6 cellular contexts compared by ENCODE assay signal in the genomic region with DNA sequence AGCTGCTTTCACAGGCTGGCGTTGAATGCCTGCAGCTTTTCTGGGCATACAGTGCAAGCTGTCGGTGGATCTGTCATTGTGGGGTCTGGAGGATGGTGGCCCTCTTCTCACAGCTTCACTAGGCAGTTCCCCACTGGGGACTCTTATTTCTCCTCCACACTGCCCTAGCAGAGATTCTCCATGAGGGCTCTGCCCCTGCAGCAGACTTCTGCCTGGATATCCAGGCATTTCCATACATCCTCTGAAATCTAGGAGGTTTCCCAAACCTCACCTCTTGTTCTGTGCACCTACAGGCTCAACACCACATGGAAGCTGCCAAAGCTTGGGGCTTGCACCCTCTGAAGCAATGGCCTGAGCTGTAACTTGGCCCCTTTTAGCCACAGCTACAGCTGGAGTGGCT. TPM values are rescaled to one million over a fixed set of nuclear protein-coding genes. Genes with fewer than 3 reads are reported as not detected.
DNase-seq lines count a peak whose midpoint lies in the region; ATAC-seq, FAIRE-seq and TF ChIP-seq lines count a peak whose summit lies in the region.
"Not testable (repeated sequence)": the region's sequence is repeated elsewhere in the genome, so short reads cannot be mapped to it uniquely, and the experiment has no call there.
"Had no signal": no experiment of that assay in that cellular context is flagged by ENCODE, and none has a peak within 500 bp of the region (broad histone marks: within the 10 kb centered on the region; RNA-seq: fewer than 3 reads in every experiment).

No MANE protein-coding gene starts in this region.

- peaks cover 39% of the 10 kb centered on the region for H3K9me3 Mint-ChIP-seq in activated CD4-positive, alpha-beta T cell treated with anti-CD3 and anti-CD28 coated beads, Interleukin-2, amount 10 ng/mL, durations not matched to agents 24 days and 14 days
- peaks cover 57% of the 10 kb centered on the region for H3K9me3 Mint-ChIP-seq in endodermal cell

- CTCF ChIA-PET in K562 (lab: Yijun Ruan, JAX; ENCODE audit: low intra/inter-chr PET ratio), result not testable (repeated sequence)

- not testable (repeated sequence) for H3K27me3 ChIP-seq in BLaER1; K562 (ENCODE audit: control insufficient read depth in 2 of 2, insufficient read depth in 2 of 2, low read length in 2 of 2); endodermal cell (ENCODE audit: control insufficient read depth, insufficient read depth, low read length, poor library complexity, severe bottlenecking)

- H3K9me3 ChIP-seq in BLaER1, result peaks cover 62% of the 10 kb centered on the region
- not testable (repeated sequence) for H3K9me3 ChIP-seq in K562 (replicated peaks; ENCODE audit: control insufficient read depth, insufficient read depth, low read depth, low read length)
- peaks cover 90% of the 10 kb centered on the region for H3K9me3 ChIP-seq in endodermal cell (ENCODE audit: control insufficient read depth, low read length)

- H2AFZ ChIP-seq in K562 (ENCODE audit: low read depth, low read length), result not testable (repeated sequence)

- peaks cover 13% of the 10 kb centered on the region for H3K36me3 Mint-ChIP-seq in activated CD4-positive, alpha-beta T cell treated with anti-CD3 and anti-CD28 coated beads, Interleukin-2, amount 10 ng/mL, durations not matched to agents 24 days and 14 days (ENCODE audit: low read depth)
- peaks cover 63% of the 10 kb centered on the region for H3K36me3 Mint-ChIP-seq in endodermal cell (ENCODE audit: low read depth)

- not testable (repeated sequence) for H3K4me1 Mint-ChIP-seq in activated CD4-positive, alpha-beta T cell treated with anti-CD3 and anti-CD28 coated beads, Interleukin-2, amount 10 ng/mL, durations not matched to agents 24 days and 14 days
- H3K4me1 Mint-ChIP-seq in endodermal cell, result peaks cover 13% of the 10 kb centered on the region

- H3K79me2 ChIP-seq in K562 (ENCODE audit: control insufficient read depth, insufficient read depth, low read length), result not testable (repeated sequence)

- 68% methylated on average over 2 of the region's 2 CpGs for WGBS in K562 (ENCODE audit: insufficient coverage, low coverage, missing lambda C conversion rate)
- 91 to 100% methylated on average over 2 of the region's 2 CpGs for WGBS in endodermal cell (ENCODE audit: insufficient coverage in 1 of 2, insufficient read length in 1 of 2), 2 experiments

- peaks cover 23% of the 10 kb centered on the region; the same call in 1 of the 2 replicates for H3K36me3 ChIP-seq in BLaER1
- H3K36me3 ChIP-seq in K562 (ENCODE audit: control insufficient read depth, insufficient read depth, low read length), result not testable (repeated sequence)
- H3K36me3 ChIP-seq in endodermal cell (ENCODE audit: control insufficient read depth, insufficient read depth, low read length), result peaks cover 91% of the 10 kb centered on the region

- POLR2A ChIA-PET in K562 (lab: Yijun Ruan, JAX), result interaction anchor here (0.9 kb wide), 1 partner anchor 9 kb away, joined by 4 read pairs; no protein-coding TSS in a partner anchor

- H3K27ac Mint-ChIP-seq in activated CD4-positive, alpha-beta T cell treated with anti-CD3 and anti-CD28 coated beads, Interleukin-2, amount 10 ng/mL, durations not matched to agents 24 days and 14 days; endodermal cell: not testable (repeated sequence)

- not testable (repeated sequence) for H3K4me2 ChIP-seq in BLaER1; K562 (ENCODE audit: insufficient read depth, low read length)

- not testable (repeated sequence) for BruUV-seq in K562 (replicated peaks; lab: Mats Ljungman, UMichigan)

- H3K4me3 ChIP-seq in BLaER1 (peak overlapping the region; percentile 19; the same call in 1 of the 2 replicates), endodermal cell (ENCODE audit: low read length) (peak overlapping the region; percentile 61)
- not testable (repeated sequence) for H3K4me3 ChIP-seq in K562

- intact Hi-C loops in activated CD4-positive, alpha-beta T cell treated with anti-CD3 and anti-CD28 coated beads, Interleukin-2, amount 10 ng/mL, durations not matched to agents 24 days and 14 days (cut with micrococcal nuclease); K562 (cut with micrococcal nuclease): not testable (repeated sequence)

- in situ Hi-C loops in K562 (cut with MboI), result not testable (repeated sequence)

- H4K20me1 ChIP-seq in BLaER1; K562 (replicated peaks; ENCODE audit: control insufficient read depth, insufficient read depth, low read length): not testable (repeated sequence)

- not testable (repeated sequence) for TF ChIP-seq EP300 in K562 (IDR thresholded peaks at IDR 0.05; ENCODE audit: low read length)

- TF ChIP-seq POLR2A in K562 (conservative IDR thresholded peaks at IDR 0.05), result not testable (repeated sequence)

- TF ChIP-seq CTCF in K562 (IDR thresholded peaks at IDR 0.05 in 2 of 3, conservative IDR thresholded peaks at IDR 0.05 in 1 of 3; ENCODE audit: insufficient read depth in 2 of 3, low read depth in 1 of 3, low read length in 3 of 3); endodermal cell (conservative IDR thresholded peaks at IDR 0.05): not testable (repeated sequence)

- not testable (repeated sequence) for ATAC-seq in K562

- not testable (repeated sequence) for H3K4me1 ChIP-seq in BLaER1; K562 (replicated peaks in 1 of 2; ENCODE audit: control insufficient read depth in 2 of 2, insufficient read depth in 2 of 2, low read length in 2 of 2); endodermal cell (ENCODE audit: control insufficient read depth, insufficient read depth, low read length)

- TF ChIP-seq RAD21 in K562 (CRISPR knock-in tag; conservative IDR thresholded peaks at IDR 0.05 in 1 of 2, IDR thresholded peaks at IDR 0.05 in 1 of 2), result not testable (repeated sequence)

- peak; percentile 35 for DNase-seq in activated CD4-positive, alpha-beta T cell treated with anti-CD3 and anti-CD28 coated beads, Interleukin-2, amount 10 ng/mL, durations not matched to agents 24 days and 14 days
- not testable (repeated sequence) for DNase-seq in K562 (ENCODE audit: extremely low read depth in 1 of 4, low spot score in 3 of 4); endodermal cell

- not testable (repeated sequence) for H3K27ac ChIP-seq in BLaER1; K562 (ENCODE audit: extremely low read depth, low read depth, low read length); endodermal cell (ENCODE audit: low read depth, low read length)

- not testable (repeated sequence) for H3K4me3 Mint-ChIP-seq in activated CD4-positive, alpha-beta T cell treated with anti-CD3 and anti-CD28 coated beads, Interleukin-2, amount 10 ng/mL, durations not matched to agents 24 days and 14 days; endodermal cell

- FAIRE-seq in K562 (lab: Jason Lieb, UNC), result not testable (repeated sequence)

- H3K9me1 ChIP-seq in K562 (ENCODE audit: control insufficient read depth, insufficient read depth, low read length), result not testable (repeated sequence)

- H3K9ac ChIP-seq in BLaER1; K562 (ENCODE audit: insufficient read depth in 1 of 2, low read depth in 2 of 2, low read length in 2 of 2); endodermal cell (ENCODE audit: extremely low read depth, low read length, poor library complexity, severe bottlenecking): not testable (repeated sequence)

- peaks cover 13% of the 10 kb centered on the region for H3K27me3 Mint-ChIP-seq in activated CD4-positive, alpha-beta T cell treated with anti-CD3 and anti-CD28 coated beads, Interleukin-2, amount 10 ng/mL, durations not matched to agents 24 days and 14 days
- not testable (repeated sequence) for H3K27me3 Mint-ChIP-seq in endodermal cell (ENCODE audit: insufficient read depth)

TF ChIP-seq in K562, 482 proteins besides CTCF, POLR2A, EP300 and RAD21 (continues in another document):
- TF ChIP-seq, protein P1, sequence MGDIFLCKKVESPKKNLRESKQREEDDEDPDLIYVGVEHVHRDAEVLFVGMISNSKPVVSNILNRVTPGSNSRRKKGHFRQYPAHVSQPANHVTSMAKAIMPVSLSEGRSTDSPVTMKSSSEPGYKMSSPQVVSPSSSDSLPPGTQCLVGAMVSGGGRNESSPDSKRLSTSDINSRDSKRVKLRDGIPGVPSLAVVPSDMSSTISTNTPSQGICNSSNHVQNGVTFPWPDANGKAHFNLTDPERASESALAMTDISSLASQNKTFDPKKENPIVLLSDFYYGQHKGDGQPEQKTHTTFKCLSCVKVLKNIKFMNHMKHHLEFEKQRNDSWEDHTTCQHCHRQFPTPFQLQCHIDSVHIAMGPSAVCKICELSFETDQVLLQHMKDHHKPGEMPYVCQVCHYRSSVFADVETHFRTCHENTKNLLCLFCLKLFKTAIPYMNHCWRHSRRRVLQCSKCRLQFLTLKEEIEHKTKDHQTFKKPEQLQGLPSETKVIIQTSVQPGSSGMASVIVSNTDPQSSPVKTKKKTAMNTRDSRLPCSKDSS (IDR thresholded peaks at IDR 0.05; ENCODE audit: low read depth, partially characterized antibody), result peak; percentile 12
- TF ChIP-seq TRIM28 (IDR thresholded peaks at IDR 0.05) (peak; percentile 84), CBX3 (IDR thresholded peaks at IDR 0.05; ENCODE audit: borderline replicate concordance in 1 of 2, low read length in 2 of 2) (peak in 1 of 2 experiments; percentile 57; a peak in 1 of 3 replicates)

RNA-seq across cellular contexts. Expression of a gene that starts 9.6 kb away (rescaled TPM):
- 4.2 and 4.8 TPM in 2 replicates for total RNA-seq in activated CD4-positive, alpha-beta T cell treated with anti-CD3 and anti-CD28 coated beads, Interleukin-2, amount 10 ng/mL, durations not matched to agents 24 days and 14 days
- 13.3 and 24.4 TPM in 2 replicates for total RNA-seq in K562 (2011; cell fraction: chromatin; rRNA removed; ENCODE audit: low replicate concordance)
- 6.2 and 7.6 TPM in 2 replicates for total RNA-seq in K562 (2011; cell fraction: nucleolus; rRNA removed)
- total RNA-seq in K562 (2011; cell fraction: nucleoplasm; rRNA removed), result 10.5 and 17.4 TPM in 2 replicates
- total RNA-seq in K562 (2014; rRNA removed), result 3.0 and 3.3 TPM in 2 replicates
- 2.9 and 3.4 TPM in 2 replicates for total RNA-seq in K562 (2014; rRNA removed; fragmentation: Illumina TruSeq; extraction: Trizol)
- total RNA-seq in K562 (2015; rRNA removed; fragmentation: Illumina TruSeq; extraction: Trizol), result 3.0 TPM in 2 replicates
- total RNA-seq in K562 (2021), result 2.1 and 3.2 TPM in 2 replicates
- 4.1 and 4.9 TPM in 2 replicates for polyA plus RNA-seq in K562 (2011; rRNA removed)
- polyA plus RNA-seq in K562 (2011; cell fraction: cytosol; rRNA removed), result 0.98 and 1.7 TPM in 2 replicates
- 10.3 and 11.7 TPM in 2 replicates for polyA plus RNA-seq in K562 (2011; cell fraction: nucleus; rRNA removed)
- polyA plus RNA-seq in K562 (2012), result 1.8 and 5.4 TPM in 2 replicates
- polyA plus RNA-seq in K562 (2014; fragmentation: Illumina TruSeq; extraction: Trizol), result 1.7 and 1.9 TPM in 2 replicates
- under 1 TPM; 0.56 to 0.96 TPM for polyA plus RNA-seq in K562 (2014; fragmentation: Nextera tagmentation; extraction: Ambion mirVana)
- polyA plus RNA-seq in K562 (2014; rRNA removed), result 3.9 and 4.2 TPM in 2 replicates
- 5.9 and 7.3 TPM in 2 replicates for polyA minus RNA-seq in K562 (2011; rRNA and poly(A)+ RNA removed)
- polyA minus RNA-seq in K562 (2011; cell fraction: cytosol; rRNA and poly(A)+ RNA removed), result 3.1 and 5.7 TPM in 2 replicates
- 6.2 and 8.6 TPM in 2 replicates for polyA minus RNA-seq in K562 (2011; cell fraction: nucleus; rRNA and poly(A)+ RNA removed)
- total RNA-seq in endodermal cell, result 10 to 100 TPM; 72.6 to 86.5 TPM
- polyA plus RNA-seq in endodermal cell (2013, experiment 1 of 2), result 21.3 TPM
- 22.1 TPM for polyA plus RNA-seq in endodermal cell (2013, experiment 2 of 2)
- total RNA-seq: A673 had no signal
- polyA plus RNA-seq: AG04450 had no signal
